ENCODE assay signal across 2 cellular contexts in the genomic region with DNA sequence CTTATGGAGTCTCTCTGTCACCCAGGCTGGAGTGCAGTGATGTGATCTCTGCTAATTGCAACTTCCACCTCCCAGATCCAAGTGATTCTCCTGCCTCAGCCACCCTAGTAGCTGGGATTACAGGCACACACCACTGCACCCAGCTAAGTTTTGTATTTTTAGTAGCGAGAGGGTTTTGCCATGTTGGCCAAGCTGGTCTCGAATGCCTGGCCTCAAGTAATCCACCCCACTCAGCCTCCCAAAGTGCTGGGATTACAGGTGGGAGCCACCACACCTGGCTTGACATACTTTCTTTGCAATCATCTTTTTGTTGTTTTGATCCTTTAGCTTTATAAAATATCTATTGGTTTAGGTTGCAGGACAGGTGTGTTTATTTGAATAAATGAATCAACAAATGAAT.
TF ChIP-seq lines count a peak whose summit lies in the region.

No MANE protein-coding gene starts in this region.

TF ChIP-seq in SK-N-SH, 30 proteins besides CTCF, POLR2A, EP300 and RAD21:
- TF ChIP-seq, protein P1, sequence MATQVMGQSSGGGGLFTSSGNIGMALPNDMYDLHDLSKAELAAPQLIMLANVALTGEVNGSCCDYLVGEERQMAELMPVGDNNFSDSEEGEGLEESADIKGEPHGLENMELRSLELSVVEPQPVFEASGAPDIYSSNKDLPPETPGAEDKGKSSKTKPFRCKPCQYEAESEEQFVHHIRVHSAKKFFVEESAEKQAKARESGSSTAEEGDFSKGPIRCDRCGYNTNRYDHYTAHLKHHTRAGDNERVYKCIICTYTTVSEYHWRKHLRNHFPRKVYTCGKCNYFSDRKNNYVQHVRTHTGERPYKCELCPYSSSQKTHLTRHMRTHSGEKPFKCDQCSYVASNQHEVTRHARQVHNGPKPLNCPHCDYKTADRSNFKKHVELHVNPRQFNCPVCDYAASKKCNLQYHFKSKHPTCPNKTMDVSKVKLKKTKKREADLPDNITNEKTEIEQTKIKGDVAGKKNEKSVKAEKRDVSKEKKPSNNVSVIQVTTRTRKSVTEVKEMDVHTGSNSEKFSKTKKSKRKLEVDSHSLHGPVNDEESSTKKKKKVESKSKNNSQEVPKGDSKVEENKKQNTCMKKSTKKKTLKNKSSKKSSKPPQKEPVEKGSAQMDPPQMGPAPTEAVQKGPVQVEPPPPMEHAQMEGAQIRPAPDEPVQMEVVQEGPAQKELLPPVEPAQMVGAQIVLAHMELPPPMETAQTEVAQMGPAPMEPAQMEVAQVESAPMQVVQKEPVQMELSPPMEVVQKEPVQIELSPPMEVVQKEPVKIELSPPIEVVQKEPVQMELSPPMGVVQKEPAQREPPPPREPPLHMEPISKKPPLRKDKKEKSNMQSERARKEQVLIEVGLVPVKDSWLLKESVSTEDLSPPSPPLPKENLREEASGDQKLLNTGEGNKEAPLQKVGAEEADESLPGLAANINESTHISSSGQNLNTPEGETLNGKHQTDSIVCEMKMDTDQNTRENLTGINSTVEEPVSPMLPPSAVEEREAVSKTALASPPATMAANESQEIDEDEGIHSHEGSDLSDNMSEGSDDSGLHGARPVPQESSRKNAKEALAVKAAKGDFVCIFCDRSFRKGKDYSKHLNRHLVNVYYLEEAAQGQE (IDR thresholded peaks at IDR 0.05; ENCODE audit: low read depth, low read length): no peak
- TF ChIP-seq FOXM1 (IDR thresholded peaks at IDR 0.05; ENCODE audit: low read depth): no peak
- TF ChIP-seq, protein P2, sequence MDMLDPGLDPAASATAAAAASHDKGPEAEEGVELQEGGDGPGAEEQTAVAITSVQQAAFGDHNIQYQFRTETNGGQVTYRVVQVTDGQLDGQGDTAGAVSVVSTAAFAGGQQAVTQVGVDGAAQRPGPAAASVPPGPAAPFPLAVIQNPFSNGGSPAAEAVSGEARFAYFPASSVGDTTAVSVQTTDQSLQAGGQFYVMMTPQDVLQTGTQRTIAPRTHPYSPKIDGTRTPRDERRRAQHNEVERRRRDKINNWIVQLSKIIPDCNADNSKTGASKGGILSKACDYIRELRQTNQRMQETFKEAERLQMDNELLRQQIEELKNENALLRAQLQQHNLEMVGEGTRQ (IDR thresholded peaks at IDR 0.05; ENCODE audit: borderline replicate concordance, low read depth, low read length): no peak
- no peak for TF ChIP-seq EZH2phosphoT487 (IDR thresholded peaks at IDR 0.05; ENCODE audit: borderline replicate concordance, low read depth)
- TF ChIP-seq TEAD4 (IDR thresholded peaks at IDR 0.05; ENCODE audit: borderline replicate concordance, insufficient read depth): no peak
- no peak for TF ChIP-seq USF1 (IDR thresholded peaks at IDR 0.05; ENCODE audit: borderline replicate concordance, low read depth)
- TF ChIP-seq YY1 (IDR thresholded peaks at IDR 0.05; ENCODE audit: low read depth): no peak
- TF ChIP-seq CHD2 (IDR thresholded peaks at IDR 0.05; ENCODE audit: low read length, partially characterized antibody): no peak
- no peak for TF ChIP-seq POLR2AphosphoS5 (IDR thresholded peaks at IDR 0.05; ENCODE audit: low read depth, low read length)
- no peak for TF ChIP-seq NRF1 (IDR thresholded peaks at IDR 0.05; ENCODE audit: low read depth, low read length)
- TF ChIP-seq JUND (IDR thresholded peaks at IDR 0.05): no peak
- TF ChIP-seq TCF12 (IDR thresholded peaks at IDR 0.05): no peak
- TF ChIP-seq MXI1 (IDR thresholded peaks at IDR 0.05; ENCODE audit: low read depth, low read length): no peak
- no peak for TF ChIP-seq ZBTB33 (IDR thresholded peaks at IDR 0.05; ENCODE audit: borderline replicate concordance, low read depth)

TF ChIP-seq in SK-N-SH treated with all-trans-retinoic acid at 6 μM for 48 hours, 23 proteins besides CTCF, POLR2A, EP300 and RAD21:
- TF ChIP-seq ZC3H10 (CRISPR knock-in tag; IDR thresholded peaks at IDR 0.05) (no peak), TCF4 (CRISPR knock-in tag; IDR thresholded peaks at IDR 0.05; ENCODE audit: borderline replicate concordance) (no peak), RARB (CRISPR knock-in tag; IDR thresholded peaks at IDR 0.05) (no peak)
